1 cellular context compared by ENCODE assay signal in the genomic region with DNA sequence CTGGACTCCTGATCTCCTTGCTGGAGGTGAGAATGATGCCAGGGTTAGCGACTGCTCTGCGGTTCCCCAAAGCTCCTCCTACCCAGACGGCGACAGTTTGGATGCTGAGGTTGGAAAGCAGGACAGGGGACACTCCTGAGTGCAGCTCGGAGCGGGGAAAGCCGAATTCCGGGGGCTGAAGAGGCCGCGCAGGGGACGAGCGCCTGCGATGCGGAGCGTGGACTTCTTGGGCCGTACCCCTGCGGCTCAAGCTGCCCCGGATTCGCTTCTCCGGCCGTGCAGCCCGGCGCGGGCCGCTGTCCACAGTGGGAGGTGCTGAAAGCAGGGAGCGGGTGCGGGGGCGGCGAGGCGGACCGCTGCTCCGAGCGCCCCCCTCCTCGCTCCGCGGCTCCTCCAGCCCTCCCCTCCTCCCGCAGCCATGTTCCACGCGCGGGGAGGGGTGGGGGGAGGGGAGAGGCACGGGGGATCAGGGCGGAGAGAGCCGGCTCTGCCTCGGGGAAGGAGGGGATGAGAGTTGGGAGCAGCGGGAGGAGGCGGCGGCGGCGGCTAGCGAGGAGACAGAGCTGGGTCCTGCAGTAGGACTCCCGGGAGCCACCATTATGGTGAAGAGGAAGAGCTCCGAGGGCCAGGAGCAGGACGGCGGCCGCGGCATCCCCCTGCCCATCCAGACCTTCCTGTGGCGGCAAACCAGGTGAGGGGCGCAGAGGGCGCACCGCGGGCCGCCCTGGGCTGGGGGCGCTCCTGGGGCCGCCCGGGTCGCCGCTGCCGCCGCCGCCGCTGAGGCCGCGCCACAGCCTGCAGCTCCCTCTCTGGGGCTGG.
TF ChIP-seq lines count a peak whose summit lies in the region.

TSS of gene UNC80 (plus strand) at position 359 of the 819 bp plus-strand sequence. CDS start at position 600, 241 bp downstream.

TF ChIP-seq in SK-N-SH treated with all-trans-retinoic acid at 6 μM for 48 hours, 23 proteins besides CTCF, POLR2A, EP300 and RAD21 (continued from another document):
- TF ChIP-seq TSHZ2 (CRISPR knock-in tag; IDR thresholded peaks at IDR 0.05) (peak; percentile 51; the same call in 1 of the 2 replicates), ESRRG (CRISPR knock-in tag; IDR thresholded peaks at IDR 0.05) (no peak), ARNTL (CRISPR knock-in tag; IDR thresholded peaks at IDR 0.05; ENCODE audit: borderline replicate concordance, low read depth) (no peak), PPARA (CRISPR knock-in tag; IDR thresholded peaks at IDR 0.05; ENCODE audit: borderline replicate concordance) (no peak), POU6F1 (CRISPR knock-in tag; IDR thresholded peaks at IDR 0.05; ENCODE audit: borderline replicate concordance, low read depth) (no peak), RARB (CRISPR knock-in tag; IDR thresholded peaks at IDR 0.05) (no peak)
